18 cellular contexts compared by ENCODE assay signal in the genomic region with DNA sequence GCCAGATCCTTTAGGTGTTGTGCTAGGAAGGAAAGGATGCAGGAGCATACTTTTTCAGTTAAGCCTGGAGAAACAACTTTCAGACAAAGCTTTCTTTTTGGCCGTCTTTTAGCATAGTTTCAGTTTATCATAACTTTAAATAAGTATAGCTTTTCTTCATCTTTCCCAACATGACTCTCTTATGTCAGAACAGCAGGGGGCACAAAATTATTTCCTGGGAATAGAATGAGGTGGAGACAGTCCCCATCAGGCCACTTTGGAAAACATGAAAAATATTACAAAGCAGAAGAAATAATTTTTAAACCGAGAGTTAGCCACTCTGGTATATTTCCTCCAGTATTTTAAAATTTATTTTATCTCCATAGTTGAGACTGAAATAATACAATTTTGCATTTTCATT.
"Had no signal": no experiment of that assay in that cellular context is flagged by ENCODE, and none has a peak within 500 bp of the region (broad histone marks: within the 10 kb centered on the region; RNA-seq: fewer than 3 reads in every experiment).

No MANE protein-coding gene starts in this region.

- H3K27me3 ChIP-seq: ascending aorta, gastrocnemius medialis, transverse colon had no signal

- H3K27me3 Mint-ChIP-seq: activated naive CD4-positive, alpha-beta T cell treated with anti-CD3 and anti-CD28 coated beads, Interleukin-2, amount 50 U/mL, for 24 hours; central memory CD8-positive, alpha-beta T cell had no signal

- H3K4me1 Mint-ChIP-seq: activated naive CD4-positive, alpha-beta T cell treated with anti-CD3 and anti-CD28 coated beads, Interleukin-2, amount 50 U/mL, for 24 hours; central memory CD8-positive, alpha-beta T cell; naive thymus-derived CD4-positive, alpha-beta T cell had no signal

- H3K9me3 ChIP-seq: ascending aorta, gastrocnemius medialis, transverse colon had no signal

- H3K4me1 ChIP-seq: ascending aorta, gastrocnemius medialis, transverse colon had no signal

- H3K27ac ChIP-seq: ascending aorta, coronary artery, gastrocnemius medialis, transverse colon, VCaP had no signal

- H3K4me3 Mint-ChIP-seq: activated naive CD4-positive, alpha-beta T cell treated with anti-CD3 and anti-CD28 coated beads, Interleukin-2, amount 50 U/mL, for 24 hours; activated T-cell treated with anti-CD3 and anti-CD28 coated beads, Interleukin-2, amount 50 U/mL, for 72 hours; central memory CD8-positive, alpha-beta T cell; naive thymus-derived CD4-positive, alpha-beta T cell had no signal

- ATAC-seq: activated T-cell treated with anti-CD3 and anti-CD28 coated beads, Interleukin-2, amount 50 U/mL, for 72 hours; gastrocnemius medialis; naive thymus-derived CD4-positive, alpha-beta T cell; stimulated activated naive CD8-positive, alpha-beta T cell treated with anti-CD3 and anti-CD28 coated beads, Interleukin-15, Interleukin-2, amounts not matched to agents 100 U/mL and 50 U/mL, for 24 hours had no signal

- H3K4me3 ChIP-seq: ascending aorta, coronary artery, gastrocnemius medialis, transverse colon had no signal

- H3K27ac Mint-ChIP-seq: activated naive CD4-positive, alpha-beta T cell treated with anti-CD3 and anti-CD28 coated beads, Interleukin-2, amount 50 U/mL, for 24 hours; activated T-cell treated with anti-CD3 and anti-CD28 coated beads, Interleukin-2, amount 50 U/mL, for 72 hours; naive thymus-derived CD4-positive, alpha-beta T cell had no signal

- H3K36me3 ChIP-seq: ascending aorta, gastrocnemius medialis, transverse colon had no signal

- DNase-seq: activated CD4-positive, alpha-beta T cell treated with anti-CD3 and anti-CD28 coated beads, Interleukin-2, amount 50 U/mL, for 4 hours; activated gamma-delta T cell; activated T-cell treated with anti-CD3 and anti-CD28 coated beads, Interleukin-2, amount 50 U/mL, for 72 hours; gastrocnemius medialis; head of caudate nucleus; mesenchymal stem cell; naive thymus-derived CD4-positive, alpha-beta T cell; posterior cingulate gyrus; retina; stimulated activated CD4-positive, alpha-beta T cell treated with anti-CD3 and anti-CD28 coated beads, Interleukin-2, amount 100 ng/mL, for 24 hours; stimulated activated naive CD8-positive, alpha-beta T cell treated with anti-CD3 and anti-CD28 coated beads, Interleukin-15, Interleukin-2, amounts not matched to agents 100 U/mL and 50 U/mL, for 24 hours; T-helper 2 cell; transverse colon had no signal

- H3K9me3 Mint-ChIP-seq: activated naive CD4-positive, alpha-beta T cell treated with anti-CD3 and anti-CD28 coated beads, Interleukin-2, amount 50 U/mL, for 24 hours; activated T-cell treated with anti-CD3 and anti-CD28 coated beads, Interleukin-2, amount 50 U/mL, for 72 hours; central memory CD8-positive, alpha-beta T cell had no signal

- H3K36me3 Mint-ChIP-seq: activated naive CD4-positive, alpha-beta T cell treated with anti-CD3 and anti-CD28 coated beads, Interleukin-2, amount 50 U/mL, for 24 hours had no signal
